14 cellular contexts compared by ENCODE assay signal in genomic region chr14:101199028-101199770, GRCh38.
"Had no signal": no experiment of that assay in that cellular context is flagged by ENCODE, and none has a peak within 500 bp of the region (broad histone marks: within the 10 kb centered on the region; RNA-seq: fewer than 3 reads in every experiment).

No MANE protein-coding gene starts in this region.

- H3K36me3 ChIP-seq: pancreas, thyroid gland had no signal

- H3K4me3 Mint-ChIP-seq: activated CD4-positive, alpha-beta memory T cell treated with anti-CD3 and anti-CD28 coated beads, Interleukin-2, amount 10 ng/mL, durations not matched to agents 7 days and 5 days; activated naive CD4-positive, alpha-beta T cell treated with anti-CD3 and anti-CD28 coated beads, Interleukin-2, amount 10 ng/mL, durations not matched to agents 7 days and 5 days; naive thymus-derived CD8-positive, alpha-beta T cell had no signal

- H3K27me3 Mint-ChIP-seq: activated CD4-positive, alpha-beta memory T cell treated with anti-CD3 and anti-CD28 coated beads, Interleukin-2, amount 10 ng/mL, durations not matched to agents 7 days and 5 days; activated naive CD4-positive, alpha-beta T cell treated with anti-CD3 and anti-CD28 coated beads, Interleukin-2, amount 10 ng/mL, durations not matched to agents 7 days and 5 days had no signal

- H3K27me3 ChIP-seq: pancreas, thyroid gland had no signal

- DNase-seq: activated CD4-positive, alpha-beta memory T cell treated with anti-CD3 and anti-CD28 coated beads, Interleukin-2, amount 10 ng/mL, durations not matched to agents 7 days and 5 days; activated CD4-positive, alpha-beta T cell treated with anti-CD3 and anti-CD28 coated beads for 1 hour; activated naive CD4-positive, alpha-beta T cell treated with anti-CD3 and anti-CD28 coated beads, Interleukin-2, amount 10 ng/mL, durations not matched to agents 7 days and 5 days; caudate nucleus; cortex of kidney; erythroblast; hippocampal formation; mammary epithelial cell; mucosa of descending colon; retina; small intestine; thyroid gland had no signal

- H3K27ac ChIP-seq: pancreas, thyroid gland had no signal

- H3K27ac Mint-ChIP-seq: activated CD4-positive, alpha-beta memory T cell treated with anti-CD3 and anti-CD28 coated beads, Interleukin-2, amount 10 ng/mL, durations not matched to agents 7 days and 5 days; activated naive CD4-positive, alpha-beta T cell treated with anti-CD3 and anti-CD28 coated beads, Interleukin-2, amount 10 ng/mL, durations not matched to agents 7 days and 5 days; naive thymus-derived CD8-positive, alpha-beta T cell had no signal

- H3K36me3 Mint-ChIP-seq: activated naive CD4-positive, alpha-beta T cell treated with anti-CD3 and anti-CD28 coated beads, Interleukin-2, amount 10 ng/mL, durations not matched to agents 7 days and 5 days had no signal

- H3K9me3 ChIP-seq: mucosa of descending colon, pancreas, thyroid gland had no signal

- H3K4me3 ChIP-seq: mucosa of descending colon, pancreas, thyroid gland had no signal

- H3K4me1 Mint-ChIP-seq: activated CD4-positive, alpha-beta memory T cell treated with anti-CD3 and anti-CD28 coated beads, Interleukin-2, amount 10 ng/mL, durations not matched to agents 7 days and 5 days; activated naive CD4-positive, alpha-beta T cell treated with anti-CD3 and anti-CD28 coated beads, Interleukin-2, amount 10 ng/mL, durations not matched to agents 7 days and 5 days; naive thymus-derived CD8-positive, alpha-beta T cell had no signal

- H3K4me1 ChIP-seq: pancreas, thyroid gland had no signal

- ATAC-seq: mucosa of descending colon; naive thymus-derived CD8-positive, alpha-beta T cell; pancreas had no signal
